10 cellular contexts compared by ENCODE assay signal in genomic region chr6:44076366-44077200, GRCh38. TPM values are rescaled to one million over a fixed set of nuclear protein-coding genes. Genes with fewer than 3 reads are reported as not detected.
DNase-seq lines count a peak whose midpoint lies in the region; ATAC-seq and TF ChIP-seq lines count a peak whose summit lies in the region.
"Had no signal": no experiment of that assay in that cellular context is flagged by ENCODE, and none has a peak within 500 bp of the region (broad histone marks: within the 10 kb centered on the region; RNA-seq: fewer than 3 reads in every experiment).

No MANE protein-coding gene starts in this region.

- peak overlapping the region; percentile 94 for H3K4me3 ChIP-seq in GM12865 (ENCODE audit: low read depth, low read length)
- H3K4me3 ChIP-seq in heart right ventricle: peak overlapping the region in 5 of 10 donors; percentile 13 to 24 (median 18)
- H3K4me3 ChIP-seq: MG63 had no signal

- H3K36me3 ChIP-seq in heart right ventricle: no peaks in the 10 kb centered on the region

- TF ChIP-seq CTCF in GM12865 (IDR thresholded peaks at IDR 0.05; ENCODE audit: insufficient read depth, low read depth, low read length, missing control alignments) (no peak), heart right ventricle (IDR thresholded peaks at IDR 0.05) (no peak)

- ATAC-seq in heart right ventricle (no peak), GM21381 (IDR thresholded peaks at IDR 0.05; ENCODE audit: unreplicated experiment) (no peak)

- peak overlapping the region in 8 of 10 donors; percentile 21 to 93 (median 81) for H3K27ac ChIP-seq in heart right ventricle

- peaks cover 30 to 59% (median 50%) of the 10 kb centered on the region in 9 donors for H3K4me1 ChIP-seq in heart right ventricle

- peaks cover 0 to 20% (median 0%) of the 10 kb centered on the region in 7 donors for H3K27me3 ChIP-seq in heart right ventricle
- H3K27me3 ChIP-seq: MG63 had no signal

- 12 to 13% methylated on average over 43 to 48 of the region's 48 CpGs for WGBS in heart right ventricle, 2 donors

- no peaks in the 10 kb centered on the region for H3K9me3 ChIP-seq in heart right ventricle
- H3K9me3 ChIP-seq: MG63 had no signal

- intact Hi-C loops in heart right ventricle (cut with DNase I): loop anchor here in 9 of 10 donors (2.0 to 10.0 kb wide), 13 partner anchors 62 to 472 kb away; no protein-coding TSS in a partner anchor

- peak; percentile 30 for DNase-seq in GM12865 (ENCODE audit: low read depth)
- DNase-seq in RPMI8226: peak; percentile 68
- DNase-seq in heart right ventricle: peak in 1 of 2 donors; percentile 79
- peak; percentile 66 for DNase-seq in renal cortical epithelial cell (ENCODE audit: low read depth)
- DNase-seq in activated gamma-delta T cell treated with Interleukin-2 at 50 U/mL for 16 hours: no peak
- DNase-seq in stimulated activated CD4-positive, alpha-beta T cell treated with anti-CD3 and anti-CD28 coated beads, Interleukin-4, amount 100 ng/mL, for 24 hours: no peak
- no peak for DNase-seq in effector CD8-positive, alpha-beta T cell (lab: John Stamatoyannopoulos, UW)
- DNase-seq: MG63, SW 1271 had no signal

RNA-seq across cellular contexts. Expression of gene MRPL14, which starts 50.7 kb away (rescaled TPM):
- 10 to 100 TPM; 35.1 to 51.5 (median 41.4) TPM for total RNA-seq in heart right ventricle
- 10 to 100 TPM; 29.9 to 89.7 TPM for polyA plus RNA-seq in heart right ventricle
- 44.9 and 167 TPM in 2 replicates for total RNA-seq in renal cortical epithelial cell

RNA-seq across cellular contexts. Expression of gene TMEM63B, which starts 50.8 kb away (rescaled TPM):
- total RNA-seq in heart right ventricle (10 to 100 TPM; 32.2 to 67.1 (median 37.6) TPM), renal cortical epithelial cell (59.6 and 112 TPM in 2 replicates)
- 10 to 100 TPM; 20.3 to 37.4 TPM for polyA plus RNA-seq in heart right ventricle

Comparison
In these comparisons a context has a peak if more than half of its experiments do, and no peak if none do; other contexts are left out.
1. DNase-seq: peak in GM12865 (single experiment), RPMI8226 (single experiment) and renal cortical epithelial cell (single experiment); none in activated gamma-delta T cell treated with Interleukin-2 at 50 U/mL for 16 hours (single experiment), stimulated activated CD4-positive, alpha-beta T cell treated with anti-CD3 and anti-CD28 coated beads, Interleukin-4, amount 100 ng/mL, for 24 hours (single experiment) and effector CD8-positive, alpha-beta T cell (single experiment).